1 cellular context compared by ENCODE assay signal in the genomic region with DNA sequence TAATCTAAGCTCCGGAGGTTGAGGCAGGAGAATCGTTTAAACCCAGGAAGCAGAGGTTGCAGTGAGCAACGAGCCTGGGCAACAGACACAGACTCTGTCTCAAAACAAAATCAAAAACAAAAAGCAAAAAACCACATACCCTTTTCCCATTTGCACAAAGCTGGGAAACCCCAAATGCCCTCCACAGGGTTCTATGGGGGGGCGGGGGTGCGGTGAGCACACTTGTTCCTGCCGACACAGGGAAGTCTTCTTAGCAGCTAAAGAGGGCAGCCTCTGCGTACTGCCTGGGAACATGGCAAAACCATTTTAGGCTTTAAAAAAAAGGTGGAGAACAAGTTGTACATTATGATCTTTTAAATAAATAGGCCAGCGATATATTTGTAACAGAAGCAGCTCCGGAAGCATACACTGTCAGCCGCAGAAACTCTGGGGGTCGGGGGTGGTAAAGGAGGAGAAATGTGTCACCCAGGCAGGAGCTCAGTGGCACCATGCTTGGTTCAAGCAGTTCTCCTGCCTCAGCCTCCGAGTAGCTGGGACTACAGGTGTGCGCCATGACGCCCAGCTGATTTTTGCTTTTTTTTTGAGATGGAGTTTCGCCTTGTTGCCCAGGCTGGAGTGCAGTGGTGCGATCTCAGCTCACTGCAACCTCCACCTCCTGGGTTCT.
TF ChIP-seq lines count a peak whose summit lies in the region.

No MANE protein-coding gene starts in this region.

TF ChIP-seq in HCT116, 20 proteins besides CTCF, POLR2A, EP300 and RAD21:
- peak; percentile 28; the same call in 1 of the 2 replicates for TF ChIP-seq POLR2AphosphoS5 (IDR thresholded peaks at IDR 0.05; ENCODE audit: low read depth, low read length)
